10 cellular contexts compared by ENCODE assay signal in the genomic region with DNA sequence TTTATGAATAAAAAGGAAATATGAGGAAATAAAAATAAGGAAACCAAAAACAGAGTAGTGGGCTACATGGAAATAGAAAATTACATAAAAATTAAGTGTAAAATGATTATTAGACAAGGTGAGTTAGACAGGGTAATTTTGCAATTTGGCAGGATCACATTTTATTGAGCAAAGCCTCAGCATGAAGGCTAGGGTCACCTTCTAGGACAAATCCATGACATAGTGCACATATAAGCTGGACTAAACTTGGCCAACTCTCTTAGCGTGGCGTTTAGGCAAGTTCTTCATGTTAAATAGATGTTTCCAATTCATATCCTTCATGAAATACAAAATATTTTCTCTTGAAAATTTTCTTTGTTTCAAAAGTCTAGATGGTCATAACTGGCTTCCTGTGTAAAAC. TPM values are rescaled to one million over a fixed set of nuclear protein-coding genes. Genes with fewer than 3 reads are reported as not detected.
"Had no signal": no experiment of that assay in that cellular context is flagged by ENCODE, and none has a peak within 500 bp of the region (broad histone marks: within the 10 kb centered on the region; RNA-seq: fewer than 3 reads in every experiment).

No MANE protein-coding gene starts in this region.

- H3K36me3 ChIP-seq: HAP-1 had no signal

- DNase-seq: H7, HFFc6, KBM-7 had no signal

- H3K4me1 ChIP-seq: HAP-1 had no signal

- H3K27ac ChIP-seq: KMS-11 had no signal

- H3K9ac ChIP-seq: KMS-11 had no signal

- FAIRE-seq: H1, HTR-8/SVneo had no signal

- H3K4me2 ChIP-seq: GM23338, KMS-11 had no signal

- ATAC-seq: GM23338, HCT116 had no signal

- H3K9me3 ChIP-seq: HAP-1 had no signal

- H2AFZ ChIP-seq: GM23338 had no signal

- H3K4me3 ChIP-seq: GM23338, HAP-1 had no signal

RNA-seq across cellular contexts. Expression of a gene that starts 25.7 kb away (rescaled TPM):
- total RNA-seq: GM23338, H1, H7 had no signal
- polyA plus RNA-seq: GM23338, H1, IgD-negative memory B cell had no signal
